Comparison of ENCODE assay signal across 20 cellular contexts in the genomic region with DNA sequence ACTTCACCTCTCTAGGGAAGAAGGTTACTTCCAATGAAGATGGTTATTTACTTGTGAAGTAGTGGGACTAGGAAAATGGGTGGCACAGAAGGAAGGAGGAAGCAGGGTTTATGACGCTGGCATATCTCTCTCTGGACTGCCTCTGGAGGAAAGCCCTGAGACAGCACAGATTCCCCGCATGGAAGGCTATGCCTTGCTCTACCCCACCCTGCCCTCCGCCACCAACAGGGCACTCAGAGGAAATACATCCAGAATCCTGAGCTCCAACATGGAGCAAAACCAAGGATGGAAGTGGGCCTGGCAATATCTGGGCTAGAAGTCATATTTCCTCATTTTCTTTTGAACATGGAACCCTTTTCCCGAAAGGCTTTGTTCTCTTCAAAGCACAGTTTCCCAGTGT.
DNase-seq lines count a peak whose midpoint lies in the region; ATAC-seq, FAIRE-seq and TF ChIP-seq lines count a peak whose summit lies in the region.
"Had no signal": no experiment of that assay in that cellular context is flagged by ENCODE, and none has a peak within 500 bp of the region (broad histone marks: within the 10 kb centered on the region; RNA-seq: fewer than 3 reads in every experiment).

No MANE protein-coding gene starts in this region.

- TF ChIP-seq CTCF in K562 (IDR thresholded peaks at IDR 0.05 in 2 of 3, conservative IDR thresholded peaks at IDR 0.05 in 1 of 3; ENCODE audit: insufficient read depth in 2 of 3, low read depth in 1 of 3, low read length in 3 of 3), result peak; percentile 15 to 24 (median 16); a peak in 1 of 6 replicates

- BruUV-seq in K562 (replicated peaks; lab: Mats Ljungman, UMichigan), result no TSS peak

- H3K36me3 ChIP-seq in K562 (ENCODE audit: control insufficient read depth, insufficient read depth, low read length), result no peaks in the 10 kb centered on the region
- no peaks in the 10 kb centered on the region for H3K36me3 ChIP-seq in effector memory CD4-positive, alpha-beta T cell (ENCODE audit: control insufficient read depth, insufficient read depth, low read length)
- H3K36me3 ChIP-seq: tibial artery had no signal

- ATAC-seq in K562 (peak; percentile 72), left colon (peak; percentile 79), HG02970 (IDR thresholded peaks at IDR 0.05; ENCODE audit: low FRiP score, unreplicated experiment) (no peak)
- ATAC-seq: left ventricle myocardium superior; stimulated activated naive CD8-positive, alpha-beta T cell treated with anti-CD3 and anti-CD28 coated beads, Interleukin-15, Interleukin-2, amounts not matched to agents 100 U/mL and 50 U/mL, for 24 hours had no signal

- no peak for FAIRE-seq in K562 (lab: Jason Lieb, UNC)
- FAIRE-seq: RCC 7860, small intestine had no signal

- no peak overlapping the region for H3K27ac ChIP-seq in K562 (ENCODE audit: extremely low read depth, low read depth, low read length)
- H3K27ac ChIP-seq in effector memory CD4-positive, alpha-beta T cell (ENCODE audit: insufficient read depth, low read length, poor library complexity, severe bottlenecking), result no peak overlapping the region
- H3K27ac ChIP-seq: tibial artery had no signal

- no peaks in the 10 kb centered on the region for H4K20me1 ChIP-seq in K562 (replicated peaks; ENCODE audit: control insufficient read depth, insufficient read depth, low read length)

- WGBS in K562 (ENCODE audit: insufficient coverage, low coverage, missing lambda C conversion rate), result 0% methylated on average over 4 of the region's 4 CpGs

- no peaks in the 10 kb centered on the region for H3K9me1 ChIP-seq in K562 (ENCODE audit: control insufficient read depth, insufficient read depth, low read length)

- H2AFZ ChIP-seq in K562 (ENCODE audit: low read depth, low read length), result no peak overlapping the region

- no peak for TF ChIP-seq POLR2A in K562 (conservative IDR thresholded peaks at IDR 0.05)

- no peaks in the 10 kb centered on the region for H3K4me1 ChIP-seq in K562 (replicated peaks in 1 of 2; ENCODE audit: control insufficient read depth in 2 of 2, insufficient read depth in 2 of 2, low read length in 2 of 2)
- H3K4me1 ChIP-seq in effector memory CD4-positive, alpha-beta T cell (ENCODE audit: control insufficient read depth, insufficient read depth, low read length, poor library complexity, severe bottlenecking), result no peaks in the 10 kb centered on the region
- H3K4me1 ChIP-seq: tibial artery had no signal

- no peak for TF ChIP-seq RAD21 in K562 (CRISPR knock-in tag; conservative IDR thresholded peaks at IDR 0.05 in 1 of 2, IDR thresholded peaks at IDR 0.05 in 1 of 2)

- no peaks in the 10 kb centered on the region for H3K9me3 ChIP-seq in K562 (replicated peaks; ENCODE audit: control insufficient read depth, insufficient read depth, low read depth, low read length)
- no peaks in the 10 kb centered on the region for H3K9me3 ChIP-seq in effector memory CD4-positive, alpha-beta T cell (ENCODE audit: control insufficient read depth, low read length)
- H3K9me3 ChIP-seq: tibial artery had no signal

- in situ Hi-C loops in K562 (cut with MboI), result no loop called here

- TF ChIP-seq EP300 in K562 (IDR thresholded peaks at IDR 0.05; ENCODE audit: low read length), result no peak

- no peak overlapping the region for H3K4me3 ChIP-seq in K562
- H3K4me3 ChIP-seq in effector memory CD4-positive, alpha-beta T cell (ENCODE audit: insufficient read depth, low read depth, low read length, poor library complexity, severe bottlenecking), result no peak overlapping the region
- H3K4me3 ChIP-seq: tibial artery had no signal

- DNase-seq in Daoy (ENCODE audit: low read depth), result peak; percentile 31
- peak; percentile 68 for DNase-seq in HT-29 (ENCODE audit: low spot score)
- no peak for DNase-seq in K562 (ENCODE audit: extremely low read depth in 1 of 4, low spot score in 3 of 4)
- peak; percentile 42 to 57 for DNase-seq in left colon
- DNase-seq in effector memory CD4-positive, alpha-beta T cell, result no peak
- no peak for DNase-seq in GOT3 (lab: John Stamatoyannopoulos, UW)
- DNase-seq: activated CD4-positive, alpha-beta T cell treated with anti-CD3 and anti-CD28 coated beads for 1 hour; activated naive CD4-positive, alpha-beta T cell treated with anti-CD3 and anti-CD28 coated beads for 36 hours; activated T-cell treated with anti-CD3 and anti-CD28 coated beads, Interleukin-2, amount 50 U/mL, for 48 hours; anterior cingulate cortex; effector CD4-positive, alpha-beta T cell; KG1; left ventricle myocardium superior; NCI-H187; NCI-H2227 treated with DMSO at 0.1 percent for 48 hours; small intestine; stimulated activated naive CD8-positive, alpha-beta T cell treated with anti-CD3 and anti-CD28 coated beads, Interleukin-15, Interleukin-2, amounts not matched to agents 100 U/mL and 50 U/mL, for 24 hours; tibial artery had no signal

- no peaks in the 10 kb centered on the region for H3K27me3 ChIP-seq in K562 (ENCODE audit: control insufficient read depth in 2 of 2, insufficient read depth in 2 of 2, low read length in 2 of 2)
- no peaks in the 10 kb centered on the region for H3K27me3 ChIP-seq in effector memory CD4-positive, alpha-beta T cell (replicated peaks; ENCODE audit: control insufficient read depth, insufficient read depth, low read length, poor library complexity, severe bottlenecking)

- POLR2A ChIA-PET in K562 (lab: Yijun Ruan, JAX), result no interaction called here

- CTCF ChIA-PET in K562 (lab: Yijun Ruan, JAX; ENCODE audit: low intra/inter-chr PET ratio), result no interaction called here

- no peak overlapping the region for H3K4me2 ChIP-seq in K562 (ENCODE audit: insufficient read depth, low read length)

- intact Hi-C loops in K562 (cut with micrococcal nuclease), result no loop called here
- intact Hi-C loops in left colon (cut with DNase I, micrococcal nuclease), result no loop called here

- H3K79me2 ChIP-seq in K562 (ENCODE audit: control insufficient read depth, insufficient read depth, low read length), result no peaks in the 10 kb centered on the region

- H3K9ac ChIP-seq in K562 (ENCODE audit: insufficient read depth in 1 of 2, low read depth in 2 of 2, low read length in 2 of 2), result no peak overlapping the region

TF ChIP-seq in K562, 482 proteins besides CTCF, POLR2A, EP300 and RAD21:
- TF ChIP-seq RBM14 (IDR thresholded peaks at IDR 0.05; ENCODE audit: borderline replicate concordance, insufficient read depth, low read depth, low read length), result no peak
- no peak for TF ChIP-seq HDGF (IDR thresholded peaks at IDR 0.05)
- TF ChIP-seq, protein P1, sequence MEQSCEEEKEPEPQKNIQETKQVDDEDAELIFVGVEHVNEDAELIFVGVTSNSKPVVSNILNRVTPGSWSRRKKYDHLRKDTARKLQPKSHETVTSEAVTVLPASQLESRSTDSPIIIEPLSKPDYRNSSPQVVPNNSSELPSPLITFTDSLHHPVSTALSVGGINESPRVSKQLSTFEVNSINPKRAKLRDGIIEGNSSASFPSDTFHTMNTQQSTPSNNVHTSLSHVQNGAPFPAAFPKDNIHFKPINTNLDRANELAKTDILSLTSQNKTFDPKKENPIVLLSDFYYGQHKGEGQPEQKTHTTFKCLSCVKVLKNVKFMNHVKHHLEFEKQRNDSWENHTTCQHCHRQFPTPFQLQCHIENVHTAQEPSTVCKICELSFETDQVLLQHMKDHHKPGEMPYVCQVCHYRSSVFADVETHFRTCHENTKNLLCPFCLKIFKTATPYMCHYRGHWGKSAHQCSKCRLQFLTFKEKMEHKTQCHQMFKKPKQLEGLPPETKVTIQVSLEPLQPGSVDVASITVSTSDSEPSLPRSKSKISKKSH (CRISPR knock-in tag; IDR thresholded peaks at IDR 0.05), result no peak
- no peak for TF ChIP-seq KHSRP (IDR thresholded peaks at IDR 0.05)
- TF ChIP-seq NCOA4 (IDR thresholded peaks at IDR 0.05; ENCODE audit: partially characterized antibody), result no peak
- TF ChIP-seq DPF2 (IDR thresholded peaks at IDR 0.05), result no peak
- TF ChIP-seq PRPF4 (IDR thresholded peaks at IDR 0.05; ENCODE audit: insufficient read depth, low read depth, low read length, poor library complexity, severe bottlenecking), result no peak
- TF ChIP-seq, protein P2, sequence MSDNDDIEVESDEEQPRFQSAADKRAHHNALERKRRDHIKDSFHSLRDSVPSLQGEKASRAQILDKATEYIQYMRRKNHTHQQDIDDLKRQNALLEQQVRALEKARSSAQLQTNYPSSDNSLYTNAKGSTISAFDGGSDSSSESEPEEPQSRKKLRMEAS (CRISPR knock-in tag; IDR thresholded peaks at IDR 0.05), result no peak
- no peak for TF ChIP-seq CBX8 (IDR thresholded peaks at IDR 0.05; ENCODE audit: borderline replicate concordance, extremely low read depth, low read depth, low read length, poor library complexity, severe bottlenecking)
- no peak for TF ChIP-seq CBFA2T3 (IDR thresholded peaks at IDR 0.05)
- TF ChIP-seq ZNF3 (CRISPR knock-in tag; IDR thresholded peaks at IDR 0.05), result no peak
- no peak for TF ChIP-seq BMI1 (IDR thresholded peaks at IDR 0.05; ENCODE audit: low read length)
- no peak for TF ChIP-seq ILF3 (IDR thresholded peaks at IDR 0.05; ENCODE audit: borderline replicate concordance)
- no peak for TF ChIP-seq LCOR (CRISPR knock-in tag; IDR thresholded peaks at IDR 0.05)
- no peak for TF ChIP-seq EP400 (IDR thresholded peaks at IDR 0.05)
- no peak for TF ChIP-seq SPI1 (IDR thresholded peaks at IDR 0.05; ENCODE audit: borderline replicate concordance, low read depth, low read length)
- TF ChIP-seq XRCC3 (IDR thresholded peaks at IDR 0.05), result no peak
- no peak for TF ChIP-seq ZC3H4 (CRISPR knock-in tag; IDR thresholded peaks at IDR 0.05; ENCODE audit: borderline replicate concordance)
- TF ChIP-seq KAT8 (IDR thresholded peaks at IDR 0.05; ENCODE audit: low read depth), result no peak

Comparison
In these comparisons a context has a peak if more than half of its experiments do, and no peak if none do; other contexts are left out.
1. DNase-seq: peak in Daoy (single experiment), HT-29 (single experiment) and left colon (2 of 2); none in K562 (0 of 4), effector memory CD4-positive, alpha-beta T cell (0 of 3) and GOT3 (single experiment).